ENCODE assay signal across 8 cellular contexts in the genomic region with DNA sequence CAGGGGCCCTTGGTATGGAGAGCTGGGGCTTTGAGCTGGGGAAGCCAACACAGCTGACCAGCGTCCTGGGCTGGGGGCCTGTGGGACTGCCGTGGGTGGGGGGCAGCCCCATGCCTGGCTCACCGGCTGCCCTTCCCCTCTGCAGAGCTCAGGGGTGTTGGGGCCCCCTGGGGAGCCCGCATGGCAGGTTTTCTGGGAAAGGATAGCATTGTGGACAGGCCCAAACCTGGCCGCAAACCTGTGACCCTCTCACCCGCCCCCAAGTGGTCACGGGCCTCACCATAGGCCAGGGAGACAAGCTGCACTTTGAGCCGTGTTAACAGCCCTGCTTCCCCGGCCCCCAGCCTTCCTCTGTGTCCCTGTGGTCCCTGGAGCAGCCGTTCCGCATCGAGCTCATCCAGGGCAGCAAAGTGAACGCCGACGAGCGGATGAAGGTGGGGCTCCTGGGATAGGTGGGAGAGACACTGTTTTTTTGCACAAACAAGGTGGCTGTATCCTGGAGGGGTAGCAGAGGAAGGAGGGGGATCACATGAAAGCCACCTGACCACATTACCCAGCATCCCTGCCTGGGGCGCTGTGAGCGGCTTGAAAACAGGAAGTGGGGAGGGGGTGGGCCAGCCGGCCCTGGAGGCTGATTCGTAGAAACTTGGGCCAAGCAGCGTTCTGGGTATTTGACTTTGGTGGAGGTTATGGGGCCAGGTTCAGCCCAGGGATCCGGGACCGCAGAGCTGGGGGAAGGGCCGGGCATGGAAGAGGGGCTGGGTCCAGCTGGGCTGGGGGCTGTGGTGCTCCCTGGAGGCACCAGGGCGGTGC.
DNase-seq lines count a peak whose midpoint lies in the region; ATAC-seq and TF ChIP-seq lines count a peak whose summit lies in the region.

No MANE protein-coding gene starts in this region.

- H3K4me3 ChIP-seq in CD4-positive, alpha-beta memory T cell (ENCODE audit: low read length in 2 of 2) = peak overlapping the region; percentile 66 to 82
- peak overlapping the region; percentile 79 for H3K4me3 ChIP-seq in OCI-LY7 (ENCODE audit: low read depth, low read length, poor library complexity, severe bottlenecking)

- H3K4me2 ChIP-seq in OCI-LY7 (ENCODE audit: low read length) = peak overlapping the region; percentile 74

- intact Hi-C loops in CD4-positive, alpha-beta memory T cell (cut with micrococcal nuclease) = loop anchor here (1.0 to 5.0 kb wide), 5 partner anchors 11 to 110 kb away; no protein-coding TSS in a partner anchor
- intact Hi-C loops in OCI-LY7 (cut with micrococcal nuclease; ENCODE audit: unreplicated experiment) = loop anchor here (1.0 to 2.0 kb wide), 2 partner anchors 63 to 90 kb away; no protein-coding TSS in a partner anchor

- peaks cover 0 to 12% (median 0%) of the 10 kb centered on the region in 8 donors for H3K9me3 Mint-ChIP-seq in CD4-positive, alpha-beta memory T cell

- CTCF ChIA-PET in CD4-positive, alpha-beta memory T cell (lab: Charles Lee; ENCODE audit: partially characterized antibody) = interaction anchor here (0.9 to 16.3 kb wide), 9 partner anchors 8 to 89 kb away, joined by 3 to 219 read pairs (median 7); partner anchors contain the start of gene PIK3CD
- CTCF ChIA-PET in OCI-LY7 (lab: Charles Lee; ENCODE audit: unreplicated experiment) = interaction anchor here (0.5 to 1.0 kb wide), 4 partner anchors 102 to 495 kb away, joined by 3 read pairs; partner anchors contain the start of gene H6PD

- peak; percentile 90 to 95 (median 91) for DNase-seq in CD4-positive, alpha-beta memory T cell
- DNase-seq in OCI-LY7 (ENCODE audit: low spot score) (peak; percentile 95), iris pigment epithelial cell (ENCODE audit: low read depth) (peak; percentile 52), NCI-H2227 (lab: John Stamatoyannopoulos, UW; ENCODE audit: unreplicated experiment) (no peak), NCI-H128 (lab: John Stamatoyannopoulos, UW; ENCODE audit: unreplicated experiment) (no peak)
- peak; percentile 94 for DNase-seq in activated effector memory CD4-positive, alpha-beta T cell treated with anti-CD3 and anti-CD28 coated beads, Interleukin-2, amount 50 U/mL, for 16 hours
- DNase-seq in stimulated activated CD4-positive, alpha-beta T cell treated with anti-CD3 and anti-CD28 coated beads, Interleukin-2, amount 100 ng/mL, for 4 hours (ENCODE audit: low read depth) = peak; percentile 65

- peak overlapping the region; percentile 91 to 96 (median 94) for H3K4me3 Mint-ChIP-seq in CD4-positive, alpha-beta memory T cell

- POLR2A ChIA-PET in CD4-positive, alpha-beta memory T cell (lab: Charles Lee; ENCODE audit: partially characterized antibody) = interaction anchor here (0.6 to 16.2 kb wide), 20 partner anchors 13 to 898 kb away, joined by 3 to 403 read pairs (median 4); partner anchors contain the start of genes CTNNBIP1, PGD and PIK3CD
- POLR2A ChIA-PET in OCI-LY7 (lab: Charles Lee) = interaction anchor here (0.5 to 2.5 kb wide), 9 partner anchors 13 to 193 kb away, joined by 3 to 8 read pairs (median 3); no protein-coding TSS in a partner anchor

- H4K20me1 ChIP-seq in OCI-LY7 (ENCODE audit: insufficient read depth, low read length) = no peaks in the 10 kb centered on the region

- no peaks in the 10 kb centered on the region for H3K27me3 Mint-ChIP-seq in CD4-positive, alpha-beta memory T cell

- H3K79me2 ChIP-seq in OCI-LY7 (ENCODE audit: insufficient read depth, low read depth, low read length) = peaks cover 5% of the 10 kb centered on the region; the same call in 1 of the 2 replicates

- no peaks in the 10 kb centered on the region for H3K9me2 ChIP-seq in OCI-LY7 (ENCODE audit: insufficient read depth, low read length)

- H3K36me3 ChIP-seq in CD4-positive, alpha-beta memory T cell (ENCODE audit: insufficient read depth, low read length) = peaks cover 53% of the 10 kb centered on the region
- H3K36me3 ChIP-seq in OCI-LY7 (ENCODE audit: insufficient read depth, low read length) = peaks cover 5% of the 10 kb centered on the region

- peak; percentile 25; the same call in 1 of the 2 replicates for TF ChIP-seq CTCF in OCI-LY7 (conservative IDR thresholded peaks at IDR 0.05; ENCODE audit: low read length)

- H3K4me1 Mint-ChIP-seq in CD4-positive, alpha-beta memory T cell = peaks cover 18 to 84% (median 56%) of the 10 kb centered on the region in 4 donors

- peak overlapping the region; percentile 92 to 97 (median 93) for H3K27ac Mint-ChIP-seq in CD4-positive, alpha-beta memory T cell

- peaks cover 96% of the 10 kb centered on the region for H3K4me1 ChIP-seq in CD4-positive, alpha-beta memory T cell (ENCODE audit: insufficient read depth, low read length)
- H3K4me1 ChIP-seq in OCI-LY7 (ENCODE audit: insufficient read depth, low read length, poor library complexity, severe bottlenecking) = peaks cover 51% of the 10 kb centered on the region

- peaks cover 29 to 53% of the 10 kb centered on the region in 2 donors for H3K36me3 Mint-ChIP-seq in CD4-positive, alpha-beta memory T cell

- peak overlapping the region; percentile 58 for H3K27ac ChIP-seq in CD4-positive, alpha-beta memory T cell (ENCODE audit: low read depth, low read length)
- H3K27ac ChIP-seq in OCI-LY7 (ENCODE audit: low read depth, low read length, poor library complexity, severe bottlenecking) = peak overlapping the region; percentile 73

- BruUV-seq in OCI-LY7 (replicated peaks; lab: Mats Ljungman, UMichigan) = TSS peak; percentile 73

- peak; percentile 53 for ATAC-seq in GM21619 (IDR thresholded peaks at IDR 0.05; ENCODE audit: unreplicated experiment)

- no peaks in the 10 kb centered on the region for H3K27me3 ChIP-seq in CD4-positive, alpha-beta memory T cell (ENCODE audit: insufficient read depth, low read length)

- peak overlapping the region; percentile 60; the same call in 1 of the 2 replicates for H2AFZ ChIP-seq in OCI-LY7 (ENCODE audit: low read length)

- no peaks in the 10 kb centered on the region for H3K9me3 ChIP-seq in CD4-positive, alpha-beta memory T cell (ENCODE audit: control insufficient read depth in 1 of 2, low read length in 2 of 2)
- H3K9me3 ChIP-seq in OCI-LY7 (ENCODE audit: low read length) = no peaks in the 10 kb centered on the region

Comparison
In these comparisons a context has a peak if more than half of its experiments do, and no peak if none do; other contexts are left out.
1. DNase-seq: peak in CD4-positive, alpha-beta memory T cell (5 of 5), OCI-LY7 (single experiment), activated effector memory CD4-positive, alpha-beta T cell treated with anti-CD3 and anti-CD28 coated beads, Interleukin-2, amount 50 U/mL, for 16 hours (single experiment), iris pigment epithelial cell (single experiment) and stimulated activated CD4-positive, alpha-beta T cell treated with anti-CD3 and anti-CD28 coated beads, Interleukin-2, amount 100 ng/mL, for 4 hours (single experiment); none in NCI-H2227 (single experiment) and NCI-H128 (single experiment).